ENCODE assay signal across 1 cellular context in genomic region chr6:169811072-169811471, GRCh38.
TF ChIP-seq lines count a peak whose summit lies in the region.

No MANE protein-coding gene starts in this region.

TF ChIP-seq in HepG2, 621 proteins besides CTCF, POLR2A, EP300 and RAD21:
- TF ChIP-seq ZNF704 (CRISPR knock-in tag; IDR thresholded peaks at IDR 0.05; ENCODE audit: borderline replicate concordance) (no peak), HNF4A (CRISPR knock-in tag; IDR thresholded peaks at IDR 0.05) (peak; percentile 36; the same call in 1 of the 2 replicates), ZBTB1 (CRISPR knock-in tag; IDR thresholded peaks at IDR 0.05; ENCODE audit: borderline replicate concordance) (no peak), REST (IDR thresholded peaks at IDR 0.05; ENCODE audit: borderline replicate concordance in 1 of 2, low read depth in 1 of 2, low read length in 2 of 2) (no peak), ZNF441 (CRISPR knock-in tag; IDR thresholded peaks at IDR 0.05; ENCODE audit: borderline replicate concordance) (no peak), ZNF703 (CRISPR knock-in tag; IDR thresholded peaks at IDR 0.05; ENCODE audit: borderline replicate concordance) (0 out of 2 replicates have a peak, but pooled peaks have one; percentile 1), U2AF1 (optimal IDR thresholded peaks at IDR 0.05; ENCODE audit: low read depth, low read length) (no peak), HNF1A (IDR thresholded peaks at IDR 0.05; ENCODE audit: low read depth) (no peak), HNF1A (CRISPR knock-in tag; IDR thresholded peaks at IDR 0.05; ENCODE audit: borderline replicate concordance) (no peak), SNAI1 (CRISPR knock-in tag; IDR thresholded peaks at IDR 0.05; ENCODE audit: borderline replicate concordance) (no peak), CSRNP1 (CRISPR knock-in tag; IDR thresholded peaks at IDR 0.05) (no peak), NCOA2 (CRISPR knock-in tag; IDR thresholded peaks at IDR 0.05) (no peak), ZNF75D (CRISPR knock-in tag; IDR thresholded peaks at IDR 0.05; ENCODE audit: borderline replicate concordance) (no peak), BATF2 (CRISPR knock-in tag; IDR thresholded peaks at IDR 0.05) (no peak), PAWR (CRISPR knock-in tag; IDR thresholded peaks at IDR 0.05; ENCODE audit: borderline replicate concordance) (0 out of 2 replicates have a peak, but pooled peaks have one; percentile 9), TERF1 (CRISPR knock-in tag; IDR thresholded peaks at IDR 0.05) (no peak), ELF4 (CRISPR knock-in tag; IDR thresholded peaks at IDR 0.05; ENCODE audit: borderline replicate concordance) (no peak), ZNF276 (CRISPR knock-in tag; IDR thresholded peaks at IDR 0.05; ENCODE audit: low read depth) (no peak), SCMH1 (CRISPR knock-in tag; IDR thresholded peaks at IDR 0.05; ENCODE audit: borderline replicate concordance) (no peak), EED (CRISPR knock-in tag; IDR thresholded peaks at IDR 0.05) (no peak), TGIF2 (CRISPR knock-in tag; IDR thresholded peaks at IDR 0.05) (no peak), CEBPZ (IDR thresholded peaks at IDR 0.05; ENCODE audit: low read length) (no peak), NONO (IDR thresholded peaks at IDR 0.05) (no peak), NONO (CRISPR knock-in tag; conservative IDR thresholded peaks at IDR 0.05) (0 out of 2 replicates have a peak, but pooled peaks have one; percentile 19), FOSL1 (CRISPR knock-in tag; IDR thresholded peaks at IDR 0.05; ENCODE audit: borderline replicate concordance) (no peak), ZNF264 (CRISPR knock-in tag; IDR thresholded peaks at IDR 0.05) (no peak), MTF2 (CRISPR knock-in tag; IDR thresholded peaks at IDR 0.05; ENCODE audit: borderline replicate concordance) (no peak), U2AF2 (IDR thresholded peaks at IDR 0.05; ENCODE audit: low read depth, low read length) (no peak), ZC3H13 (CRISPR knock-in tag; IDR thresholded peaks at IDR 0.05) (no peak), KDM3A (CRISPR knock-in tag; IDR thresholded peaks at IDR 0.05; ENCODE audit: low read depth) (no peak)
